Comparison of ENCODE assay signal across 33 cellular contexts in genomic region chr6:92377137-92377536, GRCh38.
"Had no signal": no experiment of that assay in that cellular context is flagged by ENCODE, and none has a peak within 500 bp of the region (broad histone marks: within the 10 kb centered on the region; RNA-seq: fewer than 3 reads in every experiment).

No MANE protein-coding gene starts in this region.

- H3K4me3 ChIP-seq: Peyer's patch had no signal

- H3K4me1 ChIP-seq: Peyer's patch had no signal

- H3K36me3 ChIP-seq: brain microvascular endothelial cell, Peyer's patch had no signal

- H3K27ac Mint-ChIP-seq: activated B cell treated with CpG ODN at 0.5 μM for 24 hours; activated CD4-positive, alpha-beta memory T cell treated with anti-CD3 and anti-CD28 coated beads for 36 hours; activated CD8-positive, alpha-beta memory T cell treated with anti-CD3 and anti-CD28 coated beads, Interleukin-2, amount 10 ng/mL, durations not matched to agents 7 days and 5 days; activated naive CD4-positive, alpha-beta T cell treated with anti-CD3 and anti-CD28 coated beads, Interleukin-2, amount 10 ng/mL, durations not matched to agents 7 days and 5 days; activated naive CD8-positive, alpha-beta T cell; activated naive CD8-positive, alpha-beta T cell treated with anti-CD3 and anti-CD28 coated beads, Interleukin-2, amount 50 U/mL, for 24 hours; IgD-negative memory B cell; T-cell had no signal

- DNase-seq: activated B cell treated with CpG ODN at 0.5 μM for 24 hours; activated CD4-positive, alpha-beta memory T cell treated with anti-CD3 and anti-CD28 coated beads for 36 hours; activated CD4-positive, alpha-beta T cell treated with anti-CD3 and anti-CD28 coated beads for 4 hours; activated CD4-positive, alpha-beta T cell treated with anti-CD3 and anti-CD28 coated beads, Interleukin-2, amount 50 U/mL, for 1 hour; activated CD4-positive, CD25-positive, alpha-beta regulatory T cell treated with anti-CD3 and anti-CD28 coated beads, Interleukin-2, amount 50 U/mL, for 72 hours; activated CD8-positive, alpha-beta memory T cell treated with anti-CD3 and anti-CD28 coated beads, Interleukin-2, amount 10 ng/mL, durations not matched to agents 7 days and 5 days; activated CD8-positive, alpha-beta memory T cell treated with anti-CD3 and anti-CD28 coated beads, Interleukin-2, amount 50 U/mL, for 48 hours; activated effector memory CD4-positive, alpha-beta T cell treated with Interleukin-2 at 50 U/mL for 16 hours; activated naive CD4-positive, alpha-beta T cell treated with anti-CD3 and anti-CD28 coated beads, Interleukin-2, amount 10 ng/mL, durations not matched to agents 7 days and 5 days; activated naive CD8-positive, alpha-beta T cell treated with anti-CD3 and anti-CD28 coated beads, Interleukin-2, amount 50 U/mL, for 24 hours; activated T-cell treated with anti-CD3 and anti-CD28 coated beads, Interleukin-2, amount 50 U/mL, for 48 hours; anterior cingulate cortex; brain microvascular endothelial cell; central memory CD4-positive, alpha-beta T cell; Karpas-422; KBM-7; NCI-H1105; NCI-H1417 treated with DMSO at 0.1 percent for 48 hours; NCI-H187 treated with DMSO at 0.1 percent for 48 hours; NCI-H2081; NCI-H510A; NCI-H526; NCI-H748 treated with DMSO at 0.1 percent for 48 hours; NK-92 treated with Interleukin-12 subunit alpha and Interleukin-12 subunit beta, amount 100 ng/mL, for 24 hours; PC-3; Peyer's patch; RPMI8226; T-cell; T-helper 2 cell; T-helper 9 cell had no signal

- H3K36me3 Mint-ChIP-seq: activated CD4-positive, alpha-beta memory T cell treated with anti-CD3 and anti-CD28 coated beads for 36 hours; activated CD8-positive, alpha-beta memory T cell treated with anti-CD3 and anti-CD28 coated beads, Interleukin-2, amount 10 ng/mL, durations not matched to agents 7 days and 5 days; activated naive CD4-positive, alpha-beta T cell treated with anti-CD3 and anti-CD28 coated beads, Interleukin-2, amount 10 ng/mL, durations not matched to agents 7 days and 5 days; activated naive CD8-positive, alpha-beta T cell; IgD-negative memory B cell; T-cell had no signal

- H3K9me3 Mint-ChIP-seq: activated B cell treated with CpG ODN at 0.5 μM for 24 hours; activated naive CD4-positive, alpha-beta T cell treated with anti-CD3 and anti-CD28 coated beads, Interleukin-2, amount 10 ng/mL, durations not matched to agents 7 days and 5 days had no signal

- ATAC-seq: activated CD8-positive, alpha-beta memory T cell treated with anti-CD3 and anti-CD28 coated beads, Interleukin-2, amount 10 ng/mL, durations not matched to agents 7 days and 5 days; activated naive CD8-positive, alpha-beta T cell treated with anti-CD3 and anti-CD28 coated beads, Interleukin-2, amount 50 U/mL, for 24 hours; PC-3; T-cell had no signal

- H3K27ac ChIP-seq: brain microvascular endothelial cell, Peyer's patch, VCaP had no signal

- H3K9me3 ChIP-seq: Peyer's patch had no signal

- H3K27me3 ChIP-seq: brain microvascular endothelial cell, Peyer's patch had no signal

- H3K4me3 Mint-ChIP-seq: activated B cell treated with CpG ODN at 0.5 μM for 24 hours; activated CD4-positive, alpha-beta memory T cell treated with anti-CD3 and anti-CD28 coated beads for 36 hours; activated CD8-positive, alpha-beta memory T cell treated with anti-CD3 and anti-CD28 coated beads, Interleukin-2, amount 10 ng/mL, durations not matched to agents 7 days and 5 days; activated naive CD4-positive, alpha-beta T cell treated with anti-CD3 and anti-CD28 coated beads, Interleukin-2, amount 10 ng/mL, durations not matched to agents 7 days and 5 days; activated naive CD8-positive, alpha-beta T cell; activated naive CD8-positive, alpha-beta T cell treated with anti-CD3 and anti-CD28 coated beads, Interleukin-2, amount 50 U/mL, for 24 hours; IgD-negative memory B cell; T-cell had no signal

- H3K27me3 Mint-ChIP-seq: activated B cell treated with CpG ODN at 0.5 μM for 24 hours; activated CD4-positive, alpha-beta memory T cell treated with anti-CD3 and anti-CD28 coated beads for 36 hours; activated CD8-positive, alpha-beta memory T cell treated with anti-CD3 and anti-CD28 coated beads, Interleukin-2, amount 10 ng/mL, durations not matched to agents 7 days and 5 days; activated naive CD4-positive, alpha-beta T cell treated with anti-CD3 and anti-CD28 coated beads, Interleukin-2, amount 10 ng/mL, durations not matched to agents 7 days and 5 days; activated naive CD8-positive, alpha-beta T cell; activated naive CD8-positive, alpha-beta T cell treated with anti-CD3 and anti-CD28 coated beads, Interleukin-2, amount 50 U/mL, for 24 hours; IgD-negative memory B cell; T-cell had no signal

- H3K4me1 Mint-ChIP-seq: activated B cell treated with CpG ODN at 0.5 μM for 24 hours; activated CD8-positive, alpha-beta memory T cell treated with anti-CD3 and anti-CD28 coated beads, Interleukin-2, amount 10 ng/mL, durations not matched to agents 7 days and 5 days; activated naive CD4-positive, alpha-beta T cell treated with anti-CD3 and anti-CD28 coated beads, Interleukin-2, amount 10 ng/mL, durations not matched to agents 7 days and 5 days; activated naive CD8-positive, alpha-beta T cell treated with anti-CD3 and anti-CD28 coated beads, Interleukin-2, amount 50 U/mL, for 24 hours; IgD-negative memory B cell; T-cell had no signal
